In genomic region chr10:10786334-10787090, GRCh38 we compare ENCODE assay signal across 1 cellular context.
TF ChIP-seq lines count a peak whose summit lies in the region.

No MANE protein-coding gene starts in this region.

TF ChIP-seq in SK-N-SH, 30 proteins besides CTCF, POLR2A, EP300 and RAD21 (continued from another document):
- TF ChIP-seq PBX3 (IDR thresholded peaks at IDR 0.05) (no peak), FOSL2 (IDR thresholded peaks at IDR 0.05; ENCODE audit: borderline replicate concordance, low read depth) (no peak), YY1 (IDR thresholded peaks at IDR 0.05; ENCODE audit: low read depth) (no peak), REST (IDR thresholded peaks at IDR 0.05; ENCODE audit: low read depth, low read length) (no peak), POLR2AphosphoS5 (IDR thresholded peaks at IDR 0.05; ENCODE audit: low read depth, low read length) (no peak), TCF12 (IDR thresholded peaks at IDR 0.05) (no peak), GABPA (IDR thresholded peaks at IDR 0.05; ENCODE audit: low read depth) (no peak), USF1 (IDR thresholded peaks at IDR 0.05; ENCODE audit: borderline replicate concordance, low read depth) (no peak), FOXJ3 (CRISPR knock-in tag; IDR thresholded peaks at IDR 0.05) (no peak), MEF2A (IDR thresholded peaks at IDR 0.05; ENCODE audit: borderline replicate concordance, low read depth) (no peak), FOXM1 (IDR thresholded peaks at IDR 0.05; ENCODE audit: low read depth) (no peak), CHD2 (IDR thresholded peaks at IDR 0.05; ENCODE audit: low read length, partially characterized antibody) (no peak)
